Comparison of ENCODE assay signal across 8 cellular contexts in genomic region chr1:159923203-159924024, GRCh38. TPM values are rescaled to one million over a fixed set of nuclear protein-coding genes. Genes with fewer than 3 reads are reported as not detected.
DNase-seq lines count a peak whose midpoint lies in the region; ATAC-seq and TF ChIP-seq lines count a peak whose summit lies in the region.

No MANE protein-coding gene starts in this region.

- peak overlapping the region; percentile 90 to 96 for H3K4me3 Mint-ChIP-seq in activated T-cell treated with anti-CD3 and anti-CD28 coated beads, Interleukin-2, amount 50 U/mL, for 72 hours

- peaks cover 67% of the 10 kb centered on the region for H3K4me1 ChIP-seq in BLaER1
- H3K4me1 ChIP-seq in PC-3 (ENCODE audit: insufficient read depth, low read length) = peaks cover 62% of the 10 kb centered on the region
- H3K4me1 ChIP-seq in osteoblast (ENCODE audit: insufficient read depth, low read length) = peaks cover 42% of the 10 kb centered on the region
- H3K4me1 ChIP-seq in thoracic aorta (ENCODE audit: control insufficient read depth in 1 of 2, low read depth in 2 of 2) = peaks cover 24 to 54% of the 10 kb centered on the region in 2 donors

- H3K9me2 ChIP-seq in PC-3 (replicated peaks; ENCODE audit: low read length) = no peaks in the 10 kb centered on the region

- CTCF ChIA-PET in PC-3 (lab: Charles Lee) = interaction anchor here (0.6 to 0.8 kb wide), 2 partner anchors 30 kb away, joined by 4 read pairs; no protein-coding TSS in a partner anchor

- peaks cover 6% of the 10 kb centered on the region for H3F3A ChIP-seq in PC-3 (ENCODE audit: low read length, unreplicated experiment)

- peak overlapping the region; percentile 96 for H3K4me3 ChIP-seq in BLaER1
- peak overlapping the region; percentile 96 for H3K4me3 ChIP-seq in PC-3 (ENCODE audit: low read length)
- peak overlapping the region; percentile 99 for H3K4me3 ChIP-seq in osteoblast (ENCODE audit: insufficient read depth, low read length)
- H3K4me3 ChIP-seq in thoracic aorta = peak overlapping the region; percentile 87

- H2AFZ ChIP-seq in PC-3 (ENCODE audit: low read length) = no peak overlapping the region
- no peak overlapping the region for H2AFZ ChIP-seq in osteoblast (ENCODE audit: low read length)

- TF ChIP-seq CTCF in PC-3 (conservative IDR thresholded peaks at IDR 0.05; ENCODE audit: low read depth, low read length) = no peak
- no peak for TF ChIP-seq CTCF in osteoblast (IDR thresholded peaks at IDR 0.05; ENCODE audit: extremely low read depth, low read depth, low read length)
- no peak for TF ChIP-seq CTCF in thoracic aorta (IDR thresholded peaks at IDR 0.05)

- peak overlapping the region; percentile 96 for H3K9ac ChIP-seq in BLaER1
- peak overlapping the region; percentile 99 for H3K9ac ChIP-seq in PC-3 (ENCODE audit: low read length)

- H3K27ac ChIP-seq in BLaER1 (peak overlapping the region; percentile 96), PC-3 (ENCODE audit: low read length) (peak overlapping the region; percentile 99), osteoblast (ENCODE audit: low read depth, low read length) (peak overlapping the region; percentile 99), thoracic aorta (peak overlapping the region; percentile 97 to 99)

- intact Hi-C loops in PC-3 (cut with micrococcal nuclease) = loop anchor here (1.0 to 2.0 kb wide), 3 partner anchors 7 to 27 kb away; partner anchors contain the start of gene IGSF9

- H3K36me3 ChIP-seq in BLaER1 (peaks cover 57% of the 10 kb centered on the region), PC-3 (ENCODE audit: low read depth, low read length) (peaks cover 53% of the 10 kb centered on the region), osteoblast (ENCODE audit: insufficient read depth, low read length) (peaks cover 18% of the 10 kb centered on the region), thoracic aorta (peaks cover 19% of the 10 kb centered on the region)

- no TSS peak for BruUV-seq in PC-3 (replicated peaks; lab: Mats Ljungman, UMichigan)

- H3K9me3 Mint-ChIP-seq in activated T-cell treated with anti-CD3 and anti-CD28 coated beads, Interleukin-2, amount 50 U/mL, for 72 hours = no peaks in the 10 kb centered on the region

- H3K36me3 Mint-ChIP-seq in activated T-cell treated with anti-CD3 and anti-CD28 coated beads, Interleukin-2, amount 50 U/mL, for 72 hours (ENCODE audit: insufficient read depth in 2 of 2) = peaks cover 6 to 37% of the 10 kb centered on the region in 2 donors

- H3K4me1 Mint-ChIP-seq in activated T-cell treated with anti-CD3 and anti-CD28 coated beads, Interleukin-2, amount 50 U/mL, for 72 hours (ENCODE audit: low read depth) = peaks cover 66% of the 10 kb centered on the region

- H3K4me2 ChIP-seq in BLaER1 (peak overlapping the region; percentile 88), PC-3 (ENCODE audit: low read length) (peak overlapping the region; percentile 98), osteoblast (ENCODE audit: insufficient read depth, low read length) (peak overlapping the region; percentile 95)

- no peaks in the 10 kb centered on the region for H3K27me3 Mint-ChIP-seq in activated T-cell treated with anti-CD3 and anti-CD28 coated beads, Interleukin-2, amount 50 U/mL, for 72 hours (ENCODE audit: low read depth)

- H3K9me3 ChIP-seq in BLaER1 = no peaks in the 10 kb centered on the region
- no peaks in the 10 kb centered on the region for H3K9me3 ChIP-seq in PC-3 (ENCODE audit: low read length)
- H3K9me3 ChIP-seq in osteoblast (ENCODE audit: low read depth, low read length) = no peaks in the 10 kb centered on the region
- H3K9me3 ChIP-seq in thoracic aorta = no peaks in the 10 kb centered on the region

- ATAC-seq in GM19372 (IDR thresholded peaks at IDR 0.05; ENCODE audit: low read depth, unreplicated experiment) (peak; percentile 21), HG03520 (IDR thresholded peaks at IDR 0.05; ENCODE audit: unreplicated experiment) (peak; percentile 31), PC-3 (peak; percentile 27), thoracic aorta (ENCODE audit: insufficient number of reproducible peaks, low FRiP score, low read depth) (peak; percentile 65)
- ATAC-seq in activated T-cell treated with anti-CD3 and anti-CD28 coated beads, Interleukin-2, amount 50 U/mL, for 72 hours (replicated peaks in 1 of 2) = peak; percentile 51 to 67

- peaks cover 60% of the 10 kb centered on the region for H4K20me1 ChIP-seq in BLaER1
- H4K20me1 ChIP-seq in PC-3 (ENCODE audit: low read length) = peaks cover 58% of the 10 kb centered on the region
- peaks cover 39% of the 10 kb centered on the region for H4K20me1 ChIP-seq in osteoblast (ENCODE audit: insufficient read depth, low read length)

- H3K27me3 ChIP-seq in BLaER1 (no peaks in the 10 kb centered on the region), PC-3 (ENCODE audit: low read length) (no peaks in the 10 kb centered on the region), osteoblast (ENCODE audit: insufficient read depth, low read length) (no peaks in the 10 kb centered on the region), thoracic aorta (replicated peaks; ENCODE audit: insufficient read depth) (no peaks in the 10 kb centered on the region)

- peak overlapping the region; percentile 85 for H3K27ac Mint-ChIP-seq in activated T-cell treated with anti-CD3 and anti-CD28 coated beads, Interleukin-2, amount 50 U/mL, for 72 hours

- DNase-seq in PC-3 (peak; percentile 82), fibroblast of peridontal ligament (ENCODE audit: extremely low read depth) (peak; percentile 68), osteoblast (ENCODE audit: insufficient read length, low spot score, missing footprints) (peak; percentile 94), thoracic aorta (ENCODE audit: low spot score) (peak; percentile 80)
- peak; percentile 89 to 96 for DNase-seq in activated T-cell treated with anti-CD3 and anti-CD28 coated beads, Interleukin-2, amount 50 U/mL, for 72 hours

- H3K79me2 ChIP-seq in PC-3 (ENCODE audit: low read length) (peaks cover 76% of the 10 kb centered on the region), osteoblast (ENCODE audit: insufficient read depth, low read length) (peaks cover 63% of the 10 kb centered on the region)

- POLR2A ChIA-PET in PC-3 (lab: Charles Lee; ENCODE audit: unreplicated experiment) = interaction anchor here (0.6 to 1.7 kb wide), 3 partner anchors 9 to 42 kb away, joined by 3 to 12 read pairs (median 10); no protein-coding TSS in a partner anchor

RNA-seq across cellular contexts. Expression of gene TAGLN2, which starts 1.9 kb away (rescaled TPM):
- total RNA-seq in PC-3 (2014; rRNA removed) (1,281 and 1,584 TPM in 2 replicates), osteoblast (156 and 159 TPM in 2 replicates), thoracic aorta (100 to 1,000 TPM; 298 to 352 TPM)
- total RNA-seq in activated T-cell treated with anti-CD3 and anti-CD28 coated beads, Interleukin-2, amount 50 U/mL, for 72 hours = 100 to 1,000 TPM; 378 to 431 TPM

RNA-seq across cellular contexts. Expression of gene IGSF9, which starts 22.0 kb away (rescaled TPM):
- total RNA-seq in PC-3 (2014; rRNA removed) (15.6 and 19.9 TPM in 2 replicates), osteoblast (under 0.01 TPM in 2 replicates), thoracic aorta (under 1 TPM in 1 of 2 donors, not detected in 1; 0.99 TPM)
- under 1 TPM; 0.12 TPM for total RNA-seq in activated T-cell treated with anti-CD3 and anti-CD28 coated beads, Interleukin-2, amount 50 U/mL, for 72 hours

RNA-seq across cellular contexts. Expression of gene CFAP45, which starts 23.4 kb away (rescaled TPM):
- total RNA-seq in PC-3 (2014; rRNA removed) (1.6 and 4.8 TPM in 2 replicates), osteoblast (0.29 and 0.36 TPM in 2 replicates), thoracic aorta (1 to 10 TPM in 1 of 2 donors, under 1 TPM in 1; 0.95 to 2.1 TPM)
- 1 to 10 TPM; 2.0 to 2.8 TPM for total RNA-seq in activated T-cell treated with anti-CD3 and anti-CD28 coated beads, Interleukin-2, amount 50 U/mL, for 72 hours

RNA-seq across cellular contexts. Expression of gene SLAMF9, which starts 30.6 kb away (rescaled TPM):
- total RNA-seq in PC-3 (2014; rRNA removed) (5.9 and 8.7 TPM in 2 replicates), osteoblast (not detected in 2 replicates), thoracic aorta (not detected)
- total RNA-seq in activated T-cell treated with anti-CD3 and anti-CD28 coated beads, Interleukin-2, amount 50 U/mL, for 72 hours = not detected

Comparison
In these comparisons a context has a peak if more than half of its experiments do, and no peak if none do; other contexts are left out.
1. Peak in every context shown above with its lines: DNase-seq, ATAC-seq, H3K4me3 ChIP-seq and H3K27ac ChIP-seq.